21 cellular contexts compared by ENCODE assay signal in the genomic region with DNA sequence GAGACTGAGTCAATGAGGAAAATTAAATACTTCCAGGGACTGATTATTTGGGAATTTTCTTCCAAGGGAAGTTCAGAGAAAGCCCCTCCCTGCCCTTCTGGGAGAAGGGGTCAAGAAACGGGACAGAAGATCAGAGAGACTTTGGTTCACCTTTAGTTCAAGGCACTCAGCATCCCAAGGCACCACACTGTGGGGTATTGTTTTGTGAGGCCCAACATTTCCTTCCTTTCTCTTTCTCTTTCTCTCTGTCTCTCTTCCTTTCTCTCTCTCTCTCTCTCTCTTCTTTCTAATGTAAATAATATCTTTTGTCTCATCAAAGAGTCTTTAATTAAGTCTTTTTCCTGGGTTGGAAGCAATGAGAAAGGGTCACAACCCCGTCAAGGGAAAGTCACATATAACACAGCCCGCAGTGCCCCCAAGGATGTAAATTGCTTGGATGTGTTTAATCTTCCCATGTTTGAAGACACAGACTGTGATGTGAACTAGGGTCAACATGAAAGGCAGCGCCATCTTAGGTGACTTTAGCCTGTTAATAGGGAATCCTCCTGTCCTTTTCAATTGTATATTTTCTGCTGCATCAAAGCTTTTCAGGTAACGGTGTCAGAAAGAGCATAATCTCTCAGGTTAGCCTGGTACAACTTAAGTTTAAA.
DNase-seq lines count a peak whose midpoint lies in the region; ATAC-seq, FAIRE-seq and TF ChIP-seq lines count a peak whose summit lies in the region.
"Had no signal": no experiment of that assay in that cellular context is flagged by ENCODE, and none has a peak within 500 bp of the region (broad histone marks: within the 10 kb centered on the region; RNA-seq: fewer than 3 reads in every experiment).

No MANE protein-coding gene starts in this region.

- H3K23me2 ChIP-seq in H1 (ENCODE audit: low read depth, low read length): no peaks in the 10 kb centered on the region

- CTCF ChIA-PET in H1 (lab: Charles Lee; ENCODE audit: partially characterized antibody): no interaction called here
- CTCF ChIA-PET in OCI-LY7 (lab: Charles Lee; ENCODE audit: unreplicated experiment): no interaction called here

- H3K79me2 ChIP-seq in H1 (ENCODE audit: control insufficient read depth in 1 of 2, insufficient read depth in 2 of 2, low read length in 2 of 2) (no peaks in the 10 kb centered on the region), OCI-LY7 (ENCODE audit: insufficient read depth, low read depth, low read length) (no peaks in the 10 kb centered on the region), MM.1S (ENCODE audit: low read length) (no peaks in the 10 kb centered on the region)

- WGBS in H1 (ENCODE audit: extremely low coverage in 1 of 2, insufficient coverage in 1 of 2, insufficient read length in 1 of 2, insufficient replicate concordance in 2 of 2, low coverage in 1 of 2, low lambda C conversion rate in 2 of 2, missing lambda C conversion rate in 1 of 2), 2 experiments: 3% methylated on average over 5 of the region's 5 CpGs; no CpG with 5 or more reads in 1 of the 2 experiments

- no peak overlapping the region for H3K27ac ChIP-seq in H1 (ENCODE audit: low read depth, low read length)
- H3K27ac ChIP-seq in OCI-LY7 (ENCODE audit: low read depth, low read length, poor library complexity, severe bottlenecking): no peak overlapping the region
- H3K27ac ChIP-seq in MM.1S (ENCODE audit: low read length): no peak overlapping the region
- H3K27ac ChIP-seq: 22Rv1, GM23248 had no signal

- H3K36me3 ChIP-seq in H1 (ENCODE audit: control insufficient read depth in 2 of 4, insufficient read depth in 4 of 4, low read length in 3 of 4): no peaks in the 10 kb centered on the region
- no peaks in the 10 kb centered on the region for H3K36me3 ChIP-seq in OCI-LY7 (ENCODE audit: insufficient read depth, low read length)
- H3K36me3 ChIP-seq in MM.1S (replicated peaks; ENCODE audit: insufficient read depth, low read length): no peaks in the 10 kb centered on the region

- H4K8ac ChIP-seq in H1 (ENCODE audit: extremely low read depth, insufficient read depth, low read length): no peak overlapping the region

- POLR2A ChIA-PET in H1 (lab: Charles Lee; ENCODE audit: partially characterized antibody) (no interaction called here), OCI-LY7 (lab: Charles Lee) (interaction anchor here (0.7 kb wide), 1 partner anchor 1957 kb away, joined by 3 read pairs; no protein-coding TSS in a partner anchor)

- no peaks in the 10 kb centered on the region; a peak in 1 of 7 replicates for H3K27me3 ChIP-seq in H1 (replicated peaks in 1 of 4; ENCODE audit: control insufficient read depth in 3 of 4, extremely low read depth in 1 of 4, insufficient read depth in 3 of 4, low read length in 3 of 4)
- no peaks in the 10 kb centered on the region for H3K27me3 ChIP-seq in MM.1S (replicated peaks; ENCODE audit: insufficient read depth, low read length)

- no peak overlapping the region for H4K91ac ChIP-seq in H1 (replicated peaks; ENCODE audit: insufficient read length, low read length)

- no peak for TF ChIP-seq CTCF in H1 (IDR thresholded peaks at IDR 0.05; ENCODE audit: control extremely low read depth in 1 of 3, insufficient read depth in 1 of 3, low read depth in 1 of 3, low read length in 3 of 3)
- no peak for TF ChIP-seq CTCF in OCI-LY7 (conservative IDR thresholded peaks at IDR 0.05; ENCODE audit: low read length)
- TF ChIP-seq CTCF in MM.1S (IDR thresholded peaks at IDR 0.05; ENCODE audit: low read length): no peak

- no peak overlapping the region for H3K18ac ChIP-seq in H1 (ENCODE audit: extremely low read depth, low read length)

- intact Hi-C loops in OCI-LY7 (cut with micrococcal nuclease; ENCODE audit: unreplicated experiment): no loop called here

- H3K4me3 ChIP-seq in H1 (ENCODE audit: extremely low read depth in 1 of 4, insufficient read depth in 2 of 4, low read depth in 3 of 4, low read length in 4 of 4): peak overlapping the region in 1 of 4 experiments; percentile 20; a peak in 1 of 8 replicates
- H3K4me3 ChIP-seq in OCI-LY7 (ENCODE audit: low read depth, low read length, poor library complexity, severe bottlenecking): no peak overlapping the region
- no peak overlapping the region for H3K4me3 ChIP-seq in MM.1S (ENCODE audit: low read length)
- H3K4me3 ChIP-seq: GM23248, K562 had no signal

- H2AFZ ChIP-seq in H1 (ENCODE audit: low read length) (no peak overlapping the region), OCI-LY7 (ENCODE audit: low read length) (no peak overlapping the region), MM.1S (ENCODE audit: low read length) (no peak overlapping the region)
- H2AFZ ChIP-seq: GM23248 had no signal

- H2BK5ac ChIP-seq in H1 (ENCODE audit: low read depth, low read length): peak overlapping the region; percentile 91; the same call in 1 of the 2 replicates

- H2BK120ac ChIP-seq in H1 (replicated peaks; ENCODE audit: low read depth, low read length): no peak overlapping the region

- no peak overlapping the region for H4K5ac ChIP-seq in H1 (ENCODE audit: insufficient read length, low read depth, low read length)

- no peak overlapping the region for H3K23ac ChIP-seq in H1 (ENCODE audit: insufficient read length)

- no peak; a peak in 1 of 3 replicates for TF ChIP-seq EP300 in H1 (IDR thresholded peaks at IDR 0.05; ENCODE audit: borderline replicate concordance in 1 of 2, low read depth in 2 of 2, low read length in 2 of 2)

- no peaks in the 10 kb centered on the region for H3F3A ChIP-seq in MM.1S (ENCODE audit: insufficient read depth, low read length)

- no peaks in the 10 kb centered on the region for H3K79me1 ChIP-seq in H1 (ENCODE audit: low read depth, low read length)

- peaks cover 0 to 3% of the 10 kb centered on the region in 2 experiments; a peak in 1 of 4 replicates for H3K9me3 ChIP-seq in H1 (ENCODE audit: insufficient read depth in 2 of 2, low read depth in 1 of 2, low read length in 1 of 2)
- H3K9me3 ChIP-seq in OCI-LY7 (ENCODE audit: low read length): no peaks in the 10 kb centered on the region
- no peaks in the 10 kb centered on the region for H3K9me3 ChIP-seq in MM.1S (replicated peaks; ENCODE audit: insufficient read depth, low read length)
- H3K9me3 ChIP-seq: Caco-2, SK-N-SH had no signal

- H2BK20ac ChIP-seq in H1 (ENCODE audit: low read length): no peak overlapping the region

- no peak overlapping the region for H2BK15ac ChIP-seq in H1 (ENCODE audit: low read length)

- H2AK5ac ChIP-seq in H1 (ENCODE audit: low read depth, low read length): no peak overlapping the region

- no peak overlapping the region for H3K9ac ChIP-seq in H1 (replicated peaks in 1 of 4; ENCODE audit: extremely low read depth in 1 of 4, low read depth in 3 of 4, low read length in 3 of 4)
- no peak overlapping the region for H3K9ac ChIP-seq in MM.1S (ENCODE audit: low read length)
- H3K9ac ChIP-seq: GM23248, SK-N-SH had no signal

- H4K20me1 ChIP-seq in H1 (replicated peaks in 1 of 2; ENCODE audit: control insufficient read depth in 1 of 2, insufficient read depth in 2 of 2, low read length in 2 of 2) (no peaks in the 10 kb centered on the region), OCI-LY7 (ENCODE audit: insufficient read depth, low read length) (no peaks in the 10 kb centered on the region), MM.1S (ENCODE audit: insufficient read depth, low read length) (no peaks in the 10 kb centered on the region)

- no peak overlapping the region for H3K56ac ChIP-seq in H1 (replicated peaks; ENCODE audit: insufficient read length, low read depth, low read length)

- no peak overlapping the region for H3K14ac ChIP-seq in H1 (ENCODE audit: insufficient read length)

- no TSS peak for BruUV-seq in OCI-LY7 (replicated peaks; lab: Mats Ljungman, UMichigan)

- peak; percentile 8 for DNase-seq in NCI-H2227 (lab: John Stamatoyannopoulos, UW; ENCODE audit: unreplicated experiment)
- no peak for DNase-seq in NCI-H2227 treated with DMSO at 0.1 percent for 48 hours (lab: John Stamatoyannopoulos, UW)
- peak; percentile 56 to 59 for DNase-seq in H1 (ENCODE audit: low read depth in 1 of 2, low spot score in 2 of 2)
- peak; percentile 28 for DNase-seq in iPS-NIHi7 (ENCODE audit: extremely low spot score)
- peak; percentile 16 for DNase-seq in retina
- no peak for DNase-seq in OCI-LY7 (ENCODE audit: low spot score)
- DNase-seq in MM.1S: no peak
- DNase-seq: Caco-2; CD4-positive, CD25-positive, alpha-beta regulatory T cell; GM23248; MV-4-11; NCI-H1417; NCI-H187 treated with DMSO at 0.1 percent for 48 hours; NCI-H774; Right ventricle myocardium superior; SK-N-SH had no signal

- FAIRE-seq in H1 (lab: Jason Lieb, UNC): peak; percentile 91
- FAIRE-seq: HTR-8/SVneo, K562, RCC 7860 had no signal

- H3K4ac ChIP-seq in H1 (replicated peaks; ENCODE audit: insufficient read length, low read depth, low read length): no peak overlapping the region

- no peak for ATAC-seq in GM21576 (IDR thresholded peaks at IDR 0.05; ENCODE audit: unreplicated experiment)
- ATAC-seq: K562 had no signal

- peak overlapping the region; percentile 58 to 79 for H3K4me2 ChIP-seq in H1 (ENCODE audit: insufficient read depth in 1 of 2, low read depth in 2 of 2, low read length in 2 of 2)
- no peak overlapping the region for H3K4me2 ChIP-seq in OCI-LY7 (ENCODE audit: low read length)
- H3K4me2 ChIP-seq in MM.1S (ENCODE audit: low read depth, low read length): no peak overlapping the region
- H3K4me2 ChIP-seq: SK-N-SH had no signal

- TF ChIP-seq RAD21 in H1 (IDR thresholded peaks at IDR 0.05 in 1 of 2, conservative IDR thresholded peaks at IDR 0.05 in 1 of 2; ENCODE audit: low read depth in 2 of 2, low read length in 2 of 2): no peak

- no peak for TF ChIP-seq POLR2A in H1 (IDR thresholded peaks at IDR 0.05; ENCODE audit: control extremely low read depth in 1 of 2, low read depth in 2 of 2, low read length in 2 of 2)

- H3K4me1 ChIP-seq in H1 (replicated peaks in 1 of 4; ENCODE audit: control insufficient read depth in 3 of 4, insufficient read depth in 4 of 4, low read length in 3 of 4): peaks cover 0 to 20% (median 14%) of the 10 kb centered on the region in 4 experiments; a peak in 6 of 7 replicates
- no peaks in the 10 kb centered on the region for H3K4me1 ChIP-seq in OCI-LY7 (ENCODE audit: insufficient read depth, low read length, poor library complexity, severe bottlenecking)
- H3K4me1 ChIP-seq in MM.1S (ENCODE audit: low read length): no peaks in the 10 kb centered on the region
- H3K4me1 ChIP-seq: Caco-2 had no signal

- peak overlapping the region; percentile 44; the same call in 1 of the 2 replicates for H2BK12ac ChIP-seq in H1 (ENCODE audit: low read depth, low read length)

- H3K9me2 ChIP-seq in OCI-LY7 (ENCODE audit: insufficient read depth, low read length) (no peaks in the 10 kb centered on the region), MM.1S (replicated peaks; ENCODE audit: insufficient read depth, low read length) (no peaks in the 10 kb centered on the region)
- H3K9me2 ChIP-seq: SK-N-SH had no signal

TF ChIP-seq in H1, 55 proteins besides CTCF, POLR2A, EP300 and RAD21 (continues in another document):
- no peak for TF ChIP-seq RBBP5 (IDR thresholded peaks at IDR 0.05; ENCODE audit: borderline replicate concordance, low read depth, low read length)
- peak; percentile 74 for TF ChIP-seq NANOG (IDR thresholded peaks at IDR 0.05; ENCODE audit: insufficient read depth, low read depth, low read length, poor library complexity, severe bottlenecking)
- no peak for TF ChIP-seq CBX8 (IDR thresholded peaks at IDR 0.05; ENCODE audit: borderline replicate concordance, low read depth, low read length)

Comparison
In these comparisons a context has a peak if more than half of its experiments do, and no peak if none do; other contexts are left out.
1. DNase-seq: peak in NCI-H2227 (single experiment), H1 (2 of 2), iPS-NIHi7 (single experiment) and retina (single experiment); none in NCI-H2227 treated with DMSO at 0.1 percent for 48 hours (single experiment), OCI-LY7 (single experiment) and MM.1S (single experiment).
2. H3K4me2 ChIP-seq: peak in H1 (2 of 2); none in OCI-LY7 (single experiment) and MM.1S (single experiment).